ENCODE assay signal across 8 cellular contexts in genomic region chr16:3004319-3004718, GRCh38.
DNase-seq lines count a peak whose midpoint lies in the region; ATAC-seq and TF ChIP-seq lines count a peak whose summit lies in the region.

No MANE protein-coding gene starts in this region.

- ATAC-seq in GM18868 (IDR thresholded peaks at IDR 0.05; ENCODE audit: unreplicated experiment) (peak; percentile 4), HG03521 (IDR thresholded peaks at IDR 0.05; ENCODE audit: unreplicated experiment) (peak; percentile 9), HG03457 (IDR thresholded peaks at IDR 0.05; ENCODE audit: unreplicated experiment) (no peak), GM18498 (IDR thresholded peaks at IDR 0.05; ENCODE audit: unreplicated experiment) (no peak)
- peak; percentile 13 for ATAC-seq in effector memory CD8-positive, alpha-beta T cell (replicated peaks)

- H3K27me3 Mint-ChIP-seq in effector memory CD8-positive, alpha-beta T cell, result peaks cover 16 to 35% of the 10 kb centered on the region in 2 donors

- peak overlapping the region; percentile 56 for H3K27ac ChIP-seq in 22Rv1

- H3K4me3 Mint-ChIP-seq in effector memory CD8-positive, alpha-beta T cell, result peak overlapping the region in 1 of 2 donors; percentile 64

- no peaks in the 10 kb centered on the region for H3K9me3 Mint-ChIP-seq in effector memory CD8-positive, alpha-beta T cell

- POLR2A ChIA-PET in HEK293T (lab: Yijun Ruan, JAX), result interaction anchor here (1.0 to 5.3 kb wide), 6 partner anchors 17 to 34 kb away, joined by 3 to 60 read pairs (median 4); partner anchors contain the start of genes CLDN6, HCFC1R1, PKMYT1 and THOC6

- no peak for TF ChIP-seq CTCF in 22Rv1 (IDR thresholded peaks at IDR 0.05)

- no peak overlapping the region for H3K27ac Mint-ChIP-seq in effector memory CD8-positive, alpha-beta T cell

- H3K4me1 Mint-ChIP-seq in effector memory CD8-positive, alpha-beta T cell (ENCODE audit: low read depth in 2 of 2), result peaks cover 14 to 27% of the 10 kb centered on the region in 2 donors

- CTCF ChIA-PET in HEK293T (lab: Yijun Ruan, JAX), result interaction anchor here (0.9 to 4.1 kb wide), 3 partner anchors 19 to 27 kb away, joined by 3 to 20 read pairs (median 13); no protein-coding TSS in a partner anchor

- peaks cover 11% of the 10 kb centered on the region for H3K36me3 Mint-ChIP-seq in effector memory CD8-positive, alpha-beta T cell (ENCODE audit: insufficient read depth)

- no peak for DNase-seq in effector memory CD8-positive, alpha-beta T cell
- DNase-seq in HEK293T (ENCODE audit: extremely low spot score), result no peak
- no peak for DNase-seq in dedifferentiated amniotic fluid mesenchymal stem cell (ENCODE audit: extremely low spot score)

TF ChIP-seq in HEK293T, 16 proteins besides CTCF, POLR2A, EP300 and RAD21:
- TF ChIP-seq SP1 (IDR thresholded peaks at IDR 0.05), result no peak
- TF ChIP-seq FOXA1 (IDR thresholded peaks at IDR 0.05), result no peak
- no peak for TF ChIP-seq ARNT (IDR thresholded peaks at IDR 0.05)
- TF ChIP-seq TARDBP (IDR thresholded peaks at IDR 0.05), result no peak
- no peak for TF ChIP-seq FOXM1 (IDR thresholded peaks at IDR 0.05; ENCODE audit: borderline replicate concordance)

Comparison
In these comparisons a context has a peak if more than half of its experiments do, and no peak if none do; other contexts are left out.
1. ATAC-seq: peak in GM18868 (single experiment), HG03521 (single experiment) and effector memory CD8-positive, alpha-beta T cell (single experiment); none in HG03457 (single experiment) and GM18498 (single experiment).